In genomic region chr15:45457215-45457614, GRCh38 we compare ENCODE assay signal across 8 cellular contexts.
DNase-seq lines count a peak whose midpoint lies in the region; ATAC-seq and TF ChIP-seq lines count a peak whose summit lies in the region.
"Had no signal": no experiment of that assay in that cellular context is flagged by ENCODE, and none has a peak within 500 bp of the region (broad histone marks: within the 10 kb centered on the region; RNA-seq: fewer than 3 reads in every experiment).

No MANE protein-coding gene starts in this region.

- peaks cover 45% of the 10 kb centered on the region for H3K4me1 Mint-ChIP-seq in chondrocyte (ENCODE audit: low read depth)

- H3K79me2 ChIP-seq in OCI-LY3 (ENCODE audit: low read length): no peaks in the 10 kb centered on the region

- H3K27ac ChIP-seq in OCI-LY3 (ENCODE audit: low read length) (0 out of 2 replicates have a peak overlapping the region, but pooled peaks have one; percentile 14), right cardiac atrium (ENCODE audit: low read length) (no peak overlapping the region)

- no peaks in the 10 kb centered on the region for H3K9me3 Mint-ChIP-seq in chondrocyte (ENCODE audit: low read depth)

- H3K36me3 ChIP-seq in OCI-LY3 (replicated peaks; ENCODE audit: low read depth, low read length): no peaks in the 10 kb centered on the region

- TF ChIP-seq CTCF in OCI-LY3 (IDR thresholded peaks at IDR 0.05; ENCODE audit: low read depth, low read length) (no peak), chondrocyte (IDR thresholded peaks at IDR 0.05) (no peak)

- no peaks in the 10 kb centered on the region for H3K36me3 Mint-ChIP-seq in chondrocyte (ENCODE audit: low read depth)

- no peak overlapping the region for H3K4me3 Mint-ChIP-seq in chondrocyte (ENCODE audit: unreplicated experiment)

- H4K20me1 ChIP-seq in OCI-LY3 (ENCODE audit: insufficient read depth, low read length): no peaks in the 10 kb centered on the region

- intact Hi-C loops in right cardiac atrium (cut with DNase I): loop anchor here in 2 of 4 donors (10.0 kb wide), 1 partner anchor 158 kb away; no protein-coding TSS in a partner anchor

- peak overlapping the region; percentile 98 for H3K4me2 ChIP-seq in OCI-LY3 (ENCODE audit: low read length)

- H3K27me3 ChIP-seq in OCI-LY3 (ENCODE audit: low read depth, low read length): peaks cover 7% of the 10 kb centered on the region; the same call in 1 of the 2 replicates
- no peaks in the 10 kb centered on the region for H3K27me3 ChIP-seq in right cardiac atrium (ENCODE audit: control insufficient read depth, insufficient read depth)

- H3K4me1 ChIP-seq in OCI-LY3 (ENCODE audit: low read length): peaks cover 45% of the 10 kb centered on the region
- H3K4me1 ChIP-seq in right cardiac atrium (ENCODE audit: control insufficient read depth, insufficient read depth, low read length): no peaks in the 10 kb centered on the region

- peak; percentile 2 for ATAC-seq in GM18909 (IDR thresholded peaks at IDR 0.05; ENCODE audit: poor library complexity, unreplicated experiment)
- ATAC-seq in right cardiac atrium: no peak
- no peak for ATAC-seq in HG03039 (IDR thresholded peaks at IDR 0.05; ENCODE audit: unreplicated experiment)

- H3K4me3 ChIP-seq in OCI-LY3 (ENCODE audit: low read length) (peak overlapping the region; percentile 72), right cardiac atrium (ENCODE audit: low read length) (no peak overlapping the region)

- WGBS in right cardiac atrium: 40% methylated on average over 5 of the region's 5 CpGs

- DNase-seq in chondrocyte (ENCODE audit: low spot score) (no peak), retina (peak; percentile 16), right cardiac atrium (no peak), OCI-M2 (lab: John Stamatoyannopoulos, UW; ENCODE audit: unreplicated experiment) (no peak)
- DNase-seq: activated gamma-delta T cell had no signal

- H2AFZ ChIP-seq in OCI-LY3 (ENCODE audit: low read depth, low read length): peak overlapping the region; percentile 76

- H3K9me3 ChIP-seq in OCI-LY3 (ENCODE audit: insufficient read depth, low read length) (no peaks in the 10 kb centered on the region), right cardiac atrium (ENCODE audit: control insufficient read depth, low read length) (no peaks in the 10 kb centered on the region)

- H3K9ac ChIP-seq in OCI-LY3 (ENCODE audit: low read length): peak overlapping the region; percentile 18; the same call in 1 of the 2 replicates

- H3K27ac Mint-ChIP-seq in chondrocyte (ENCODE audit: unreplicated experiment): peak overlapping the region; percentile 91

- peaks cover 3% of the 10 kb centered on the region for H3K27me3 Mint-ChIP-seq in chondrocyte (ENCODE audit: low read depth)
